ENCODE assay signal across 9 cellular contexts in genomic region chr2:8539743-8540551, GRCh38.
A peak's percentile ranks its signal among the peaks of the same experiment; 100 is the strongest.
DNase-seq lines count a peak whose midpoint lies in the region; ATAC-seq, FAIRE-seq and TF ChIP-seq lines count a peak whose summit lies in the region.
"Had no signal": no experiment of that assay in that cellular context is flagged by ENCODE, and none has a peak within 500 bp of the region (broad histone marks: within the 10 kb centered on the region; RNA-seq: fewer than 3 reads in every experiment).

No MANE protein-coding gene starts in this region.

- peaks cover 93% of the 10 kb centered on the region for H3K4me1 Mint-ChIP-seq in CD14-positive monocyte

- peak overlapping the region; percentile 90 for H3K27ac ChIP-seq in mucosa of rectum (ENCODE audit: low read depth in 2 of 2, low read length in 2 of 2)

- H3K4me3 Mint-ChIP-seq in CD14-positive monocyte = peak overlapping the region; percentile 45 to 71

- no peaks in the 10 kb centered on the region for H3K36me3 ChIP-seq in bronchial epithelial cell (ENCODE audit: control insufficient read depth, insufficient read depth, low read length)
- H3K36me3 ChIP-seq in mucosa of rectum (ENCODE audit: control insufficient read depth in 2 of 2, insufficient read depth in 2 of 2, low read length in 2 of 2) = no peaks in the 10 kb centered on the region

- peaks cover 0 to 2% (median 1%) of the 10 kb centered on the region in 3 donors for H3K27me3 Mint-ChIP-seq in CD14-positive monocyte (ENCODE audit: low read depth in 3 of 3)

- H3K36me3 Mint-ChIP-seq in CD14-positive monocyte = peaks cover 5 to 7% of the 10 kb centered on the region in 2 donors

- peaks cover 42 to 52% of the 10 kb centered on the region in 2 donors for H3K4me1 ChIP-seq in mucosa of rectum (ENCODE audit: control insufficient read depth in 2 of 2, insufficient read depth in 2 of 2, low read length in 2 of 2)

- H3K4me3 ChIP-seq in bronchial epithelial cell (ENCODE audit: low read depth, low read length) (no peak overlapping the region), mucosa of rectum (ENCODE audit: low read length in 2 of 2) (peak overlapping the region; percentile 2 to 31)

- H3K9me3 ChIP-seq in mucosa of rectum (ENCODE audit: control insufficient read depth in 2 of 2, low read length in 2 of 2) = no peaks in the 10 kb centered on the region

- intact Hi-C loops in CD14-positive monocyte (cut with micrococcal nuclease) = loop anchor here in 1 of 2 donors (5.0 to 10.0 kb wide), 3 partner anchors 43 to 305 kb away; partner anchors contain the start of gene ID2

- peak; percentile 18 for FAIRE-seq in bronchial epithelial cell (lab: Jason Lieb, UNC)

- no peak for ATAC-seq in GM19397 (IDR thresholded peaks at IDR 0.05; ENCODE audit: unreplicated experiment)
- ATAC-seq in GM18858 (IDR thresholded peaks at IDR 0.05; ENCODE audit: unreplicated experiment) = no peak

- no peaks in the 10 kb centered on the region for H3K27me3 ChIP-seq in bronchial epithelial cell (ENCODE audit: control insufficient read depth, insufficient read depth, low read length)
- H3K27me3 ChIP-seq in mucosa of rectum (ENCODE audit: control insufficient read depth in 2 of 2, insufficient read depth in 2 of 2, low read length in 2 of 2) = no peaks in the 10 kb centered on the region

- peak overlapping the region; percentile 77 to 91 (median 87) for H3K27ac Mint-ChIP-seq in CD14-positive monocyte

- peak overlapping the region; percentile 47 to 50 for H3K9ac ChIP-seq in mucosa of rectum (ENCODE audit: low read depth in 1 of 2, low read length in 2 of 2)

- no peaks in the 10 kb centered on the region for H3K9me3 Mint-ChIP-seq in CD14-positive monocyte

- DNase-seq in CD14-positive monocyte (ENCODE audit: low spot score) = no peak
- peak; percentile 26 for DNase-seq in M059J (ENCODE audit: low read depth)
- DNase-seq in bronchial epithelial cell (ENCODE audit: low read depth) = peak; percentile 38
- no peak for DNase-seq in NCI-H1694 treated with DMSO at 0.1 percent for 48 hours (lab: John Stamatoyannopoulos, UW)
- DNase-seq in NCI-H1930 (lab: John Stamatoyannopoulos, UW) = no peak
- DNase-seq: Karpas-422 had no signal

- TF ChIP-seq CTCF in CD14-positive monocyte (IDR thresholded peaks at IDR 0.05) = no peak
- TF ChIP-seq CTCF in bronchial epithelial cell (IDR thresholded peaks at IDR 0.05; ENCODE audit: insufficient read depth, low read length, severe bottlenecking) = no peak

Comparison
In these comparisons a context has a peak if more than half of its experiments do, and no peak if none do; other contexts are left out.
1. DNase-seq: peak in M059J (single experiment) and bronchial epithelial cell (single experiment); none in CD14-positive monocyte (single experiment), NCI-H1694 treated with DMSO at 0.1 percent for 48 hours (single experiment) and NCI-H1930 (0 of 2).